3 cellular contexts compared by ENCODE assay signal in genomic region chr10:46585246-46585645, GRCh38. TPM values are rescaled to one million over a fixed set of nuclear protein-coding genes. Genes with fewer than 3 reads are reported as not detected.
"Had no signal": no experiment of that assay in that cellular context is flagged by ENCODE, and none has a peak within 500 bp of the region (broad histone marks: within the 10 kb centered on the region; RNA-seq: fewer than 3 reads in every experiment).

No MANE protein-coding gene starts in this region.

RNA-seq across cellular contexts. Expression of gene SYT15, which starts 6.3 kb away (rescaled TPM):
- total RNA-seq: GM23338, HT-29 had no signal

RNA-seq across cellular contexts. Expression of gene GPRIN2, which starts 28.8 kb away (rescaled TPM):
- polyA plus RNA-seq: IMR-90 had no signal
